Comparison of ENCODE assay signal across 8 cellular contexts in the genomic region with DNA sequence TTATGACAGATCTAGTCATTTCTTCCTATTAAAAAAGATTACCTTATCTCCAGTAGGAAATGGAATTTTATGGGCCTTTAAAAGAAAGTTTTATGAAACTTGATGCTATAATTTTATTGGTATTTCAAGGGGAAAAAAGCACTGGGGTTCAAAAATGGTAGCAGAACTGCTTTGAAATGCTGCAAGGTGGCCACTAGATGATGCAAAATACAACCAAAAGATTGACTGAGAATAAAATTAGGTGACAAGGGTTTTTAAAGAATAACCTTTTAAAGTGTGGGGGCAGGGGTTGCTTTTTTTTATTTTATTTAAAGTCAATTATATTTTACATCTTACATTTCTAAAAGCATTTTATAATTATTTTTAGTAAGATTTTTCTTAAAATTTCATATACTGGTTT.
DNase-seq lines count a peak whose midpoint lies in the region; ATAC-seq, FAIRE-seq and TF ChIP-seq lines count a peak whose summit lies in the region.

No MANE protein-coding gene starts in this region.

- no peak overlapping the region for H3K4me3 Mint-ChIP-seq in activated CD8-positive, alpha-beta T cell treated with anti-CD3 and anti-CD28 coated beads, Interleukin-2, amount 10 ng/mL, durations not matched to agents 7 days and 5 days

- POLR2A ChIA-PET in GM10248 (lab: Yijun Ruan, JAX): no interaction called here
- POLR2A ChIA-PET in activated CD8-positive, alpha-beta T cell treated with anti-CD3 and anti-CD28 coated beads, Interleukin-2, amount 10 ng/mL, durations not matched to agents 7 days and 5 days (lab: Charles Lee): no interaction called here

- ATAC-seq in activated CD8-positive, alpha-beta T cell treated with anti-CD3 and anti-CD28 coated beads, Interleukin-2, amount 10 ng/mL, durations not matched to agents 7 days and 5 days: no peak
- ATAC-seq in GM18520 (IDR thresholded peaks at IDR 0.05; ENCODE audit: unreplicated experiment) (no peak), HG03571 (IDR thresholded peaks at IDR 0.05; ENCODE audit: unreplicated experiment) (no peak)
- ATAC-seq in activated naive CD4-positive, alpha-beta T cell treated with anti-CD3 and anti-CD28 coated beads, Interleukin-2, amount 50 U/mL, for 72 hours: no peak

- no peaks in the 10 kb centered on the region for H3K9me3 Mint-ChIP-seq in activated CD8-positive, alpha-beta T cell treated with anti-CD3 and anti-CD28 coated beads, Interleukin-2, amount 10 ng/mL, durations not matched to agents 7 days and 5 days (ENCODE audit: insufficient read depth)
- H3K9me3 Mint-ChIP-seq in activated naive CD4-positive, alpha-beta T cell treated with anti-CD3 and anti-CD28 coated beads, Interleukin-2, amount 50 U/mL, for 72 hours: no peaks in the 10 kb centered on the region

- no peaks in the 10 kb centered on the region for H3K27me3 Mint-ChIP-seq in activated CD8-positive, alpha-beta T cell treated with anti-CD3 and anti-CD28 coated beads, Interleukin-2, amount 10 ng/mL, durations not matched to agents 7 days and 5 days (ENCODE audit: low read depth)

- CTCF ChIA-PET in GM10248 (lab: Yijun Ruan, JAX): interaction anchor here (1.1 to 1.5 kb wide), 3 partner anchors 10 to 132 kb away, joined by 3 to 4 read pairs (median 4); no protein-coding TSS in a partner anchor
- CTCF ChIA-PET in activated CD8-positive, alpha-beta T cell treated with anti-CD3 and anti-CD28 coated beads, Interleukin-2, amount 10 ng/mL, durations not matched to agents 7 days and 5 days (lab: Charles Lee): interaction anchor here (1.4 to 2.4 kb wide), 2 partner anchors 57 to 250 kb away, joined by 4 to 10 read pairs; no protein-coding TSS in a partner anchor

- H3K36me3 Mint-ChIP-seq in activated CD8-positive, alpha-beta T cell treated with anti-CD3 and anti-CD28 coated beads, Interleukin-2, amount 10 ng/mL, durations not matched to agents 7 days and 5 days (ENCODE audit: low read depth): peaks cover 31% of the 10 kb centered on the region
- peaks cover 0 to 5% of the 10 kb centered on the region in 2 donors for H3K36me3 Mint-ChIP-seq in activated naive CD4-positive, alpha-beta T cell treated with anti-CD3 and anti-CD28 coated beads, Interleukin-2, amount 50 U/mL, for 72 hours

- TF ChIP-seq CTCF in GM10248 (IDR thresholded peaks at IDR 0.05; ENCODE audit: control extremely low read depth, extremely low read depth, low read depth, missing control alignments): peak; percentile 27

- DNase-seq in A172 (ENCODE audit: low spot score): peak; percentile 10
- no peak for DNase-seq in GM10248 (ENCODE audit: extremely low spot score)
- DNase-seq in activated CD8-positive, alpha-beta T cell treated with anti-CD3 and anti-CD28 coated beads, Interleukin-2, amount 10 ng/mL, durations not matched to agents 7 days and 5 days: no peak
- no peak for DNase-seq in stimulated activated CD4-positive, alpha-beta T cell treated with anti-CD3 and anti-CD28 coated beads, Interleukin-1b, Interleukin-23, amount 100 ng/mL, for 48 hours
- DNase-seq in activated naive CD4-positive, alpha-beta T cell treated with anti-CD3 and anti-CD28 coated beads, Interleukin-2, amount 50 U/mL, for 72 hours (ENCODE audit: low spot score in 2 of 2): no peak

- H3K4me1 Mint-ChIP-seq in activated CD8-positive, alpha-beta T cell treated with anti-CD3 and anti-CD28 coated beads, Interleukin-2, amount 10 ng/mL, durations not matched to agents 7 days and 5 days (ENCODE audit: low read depth): no peaks in the 10 kb centered on the region

- peak; percentile 89 for FAIRE-seq in islet of Langerhans (lab: Jason Lieb, UNC)

- H3K27ac Mint-ChIP-seq in activated CD8-positive, alpha-beta T cell treated with anti-CD3 and anti-CD28 coated beads, Interleukin-2, amount 10 ng/mL, durations not matched to agents 7 days and 5 days: peak overlapping the region; percentile 41
- H3K27ac Mint-ChIP-seq in activated naive CD4-positive, alpha-beta T cell treated with anti-CD3 and anti-CD28 coated beads, Interleukin-2, amount 50 U/mL, for 72 hours: no peak overlapping the region
